ENCODE assay signal across 30 cellular contexts in genomic region chr15:33808720-33809119, GRCh38.
A peak's percentile ranks its signal among the peaks of the same experiment; 100 is the strongest.
DNase-seq lines count a peak whose midpoint lies in the region; ATAC-seq and TF ChIP-seq lines count a peak whose summit lies in the region.
"Had no signal": no experiment of that assay in that cellular context is flagged by ENCODE, and none has a peak within 500 bp of the region (broad histone marks: within the 10 kb centered on the region; RNA-seq: fewer than 3 reads in every experiment).

No MANE protein-coding gene starts in this region.

- H3K4me3 Mint-ChIP-seq in MCF 10A (ENCODE audit: unreplicated experiment), result no peak overlapping the region
- H3K4me3 Mint-ChIP-seq: activated CD4-positive, alpha-beta memory T cell treated with anti-CD3 and anti-CD28 coated beads, Interleukin-2, amount 10 ng/mL, durations not matched to agents 7 days and 5 days; activated naive CD4-positive, alpha-beta T cell treated with anti-CD3 and anti-CD28 coated beads for 36 hours; B cell; CD4-positive, alpha-beta memory T cell; H9; T-helper 2 cell treated with Interferon-gamma antibody and Interleukin-4, amounts not matched to agents 5 μg/mL and 100 μg/mL, for 36 hours had no signal

- H3K4me2 ChIP-seq in mammary epithelial cell (ENCODE audit: insufficient read depth, low read depth, low read length), result no peak overlapping the region
- H3K4me2 ChIP-seq: A549 had no signal

- H3K36me3 ChIP-seq in mammary epithelial cell (ENCODE audit: insufficient read depth, low read length), result no peaks in the 10 kb centered on the region
- H3K36me3 ChIP-seq: adrenal gland, colonic mucosa, spleen had no signal

- DNase-seq in MCF 10A (ENCODE audit: unreplicated experiment) (peak; percentile 2), mammary epithelial cell (no peak), amniotic epithelial cell (ENCODE audit: low read depth) (peak; percentile 29), fibroblast of pulmonary artery (ENCODE audit: low read depth) (peak; percentile 15), substantia nigra (lab: John Stamatoyannopoulos, UW) (no peak), NK-92 (lab: John Stamatoyannopoulos, UW; ENCODE audit: unreplicated experiment) (no peak), midbrain (lab: John Stamatoyannopoulos, UW) (no peak)
- DNase-seq: activated CD4-positive, alpha-beta memory T cell treated with anti-CD3 and anti-CD28 coated beads, Interleukin-2, amount 10 ng/mL, durations not matched to agents 7 days and 5 days; activated CD4-positive, CD25-positive, alpha-beta regulatory T cell treated with anti-CD3 and anti-CD28 coated beads, Interleukin-2, amount 50 U/mL, for 72 hours; activated CD8-positive, alpha-beta memory T cell treated with anti-CD3 and anti-CD28 coated beads, Interleukin-2, amount 50 U/mL, for 4 hours; activated naive CD4-positive, alpha-beta T cell treated with anti-CD3 and anti-CD28 coated beads for 36 hours; adrenal gland; CD4-positive, alpha-beta memory T cell; colonic mucosa; effector CD8-positive, alpha-beta T cell; foreskin fibroblast; H9; mesenchymal stem cell; NCI-H2171; NCI-H510A; Right ventricle myocardium superior; spleen; stimulated activated CD4-positive, alpha-beta T cell treated with anti-CD3 and anti-CD28 coated beads, Interleukin-2, amount 100 ng/mL, for 24 hours; stimulated activated naive CD8-positive, alpha-beta T cell treated with anti-CD3 and anti-CD28 coated beads, Interleukin-15, Interleukin-2, amounts not matched to agents 100 U/mL and 50 U/mL, for 24 hours; testis had no signal

- H2AFZ ChIP-seq in mammary epithelial cell (ENCODE audit: low read depth, low read length), result no peak overlapping the region

- peaks cover 5% of the 10 kb centered on the region for H3K4me1 ChIP-seq in mammary epithelial cell (ENCODE audit: insufficient read depth, low read length)
- H3K4me1 ChIP-seq: A549, adrenal gland, colonic mucosa, spleen, testis had no signal

- no peaks in the 10 kb centered on the region for H3K36me3 Mint-ChIP-seq in MCF 10A (ENCODE audit: insufficient read depth, unreplicated experiment)
- H3K36me3 Mint-ChIP-seq: CD4-positive, alpha-beta memory T cell had no signal

- CTCF ChIA-PET in MCF 10A (lab: Yijun Ruan, JAX) (interaction anchor here (0.7 kb wide), 1 partner anchor 108 kb away, joined by 4 read pairs; no protein-coding TSS in a partner anchor), mammary epithelial cell (lab: Charles Lee; ENCODE audit: low non-redundant PET) (no interaction called here)

- H3K27me3 ChIP-seq in mammary epithelial cell (ENCODE audit: insufficient read depth, low read length), result no peaks in the 10 kb centered on the region
- H3K27me3 ChIP-seq: adrenal gland, colonic mucosa, testis had no signal

- peaks cover 9% of the 10 kb centered on the region for H3K4me1 Mint-ChIP-seq in MCF 10A (ENCODE audit: insufficient read depth, unreplicated experiment)
- H3K4me1 Mint-ChIP-seq: activated CD4-positive, alpha-beta memory T cell treated with anti-CD3 and anti-CD28 coated beads, Interleukin-2, amount 10 ng/mL, durations not matched to agents 7 days and 5 days; B cell; CD4-positive, alpha-beta memory T cell had no signal

- intact Hi-C loops in MCF 10A (cut with micrococcal nuclease), result no loop called here
- intact Hi-C loops in mammary epithelial cell (cut with micrococcal nuclease), result no loop called here

- H3K27ac ChIP-seq in mammary epithelial cell (ENCODE audit: insufficient read depth, low read depth, low read length) (no peak overlapping the region), substantia nigra (ENCODE audit: low read depth, low read length, poor library complexity, severe bottlenecking) (no peak overlapping the region)
- H3K27ac ChIP-seq: A549, adrenal gland, colonic mucosa, spleen, testis had no signal

- peaks cover 15% of the 10 kb centered on the region for H3K27me3 Mint-ChIP-seq in MCF 10A (ENCODE audit: insufficient read depth, unreplicated experiment)
- H3K27me3 Mint-ChIP-seq: activated CD4-positive, alpha-beta memory T cell treated with anti-CD3 and anti-CD28 coated beads, Interleukin-2, amount 10 ng/mL, durations not matched to agents 7 days and 5 days had no signal

- WGBS in mammary epithelial cell (ENCODE audit: low coverage, missing lambda C conversion rate), result 86% methylated on average over 4 of the region's 4 CpGs

- dilution Hi-C loops in mammary epithelial cell (cut with HindIII; ENCODE audit: low sequenced_read_pairs), result no loop called here

- no peak for ATAC-seq in HG03175 (IDR thresholded peaks at IDR 0.05; ENCODE audit: unreplicated experiment)
- ATAC-seq: A549; SK-N-SH treated with all-trans-retinoic acid at 6 μM for 48 hours; stimulated activated naive CD8-positive, alpha-beta T cell treated with anti-CD3 and anti-CD28 coated beads, Interleukin-15, Interleukin-2, amounts not matched to agents 100 U/mL and 50 U/mL, for 24 hours had no signal

- POLR2A ChIA-PET in MCF 10A (lab: Yijun Ruan, JAX), result no interaction called here

- H3K27ac Mint-ChIP-seq in MCF 10A (ENCODE audit: low read depth, unreplicated experiment), result no peak overlapping the region
- H3K27ac Mint-ChIP-seq: activated CD4-positive, alpha-beta memory T cell treated with anti-CD3 and anti-CD28 coated beads, Interleukin-2, amount 10 ng/mL, durations not matched to agents 7 days and 5 days; activated naive CD4-positive, alpha-beta T cell treated with anti-CD3 and anti-CD28 coated beads for 36 hours; B cell; CD4-positive, alpha-beta memory T cell; T-helper 2 cell treated with Interferon-gamma antibody and Interleukin-4, amounts not matched to agents 5 μg/mL and 100 μg/mL, for 36 hours had no signal

- no peaks in the 10 kb centered on the region for H4K20me1 ChIP-seq in mammary epithelial cell (ENCODE audit: insufficient read depth, low read length)

- in situ Hi-C loops in mammary epithelial cell (cut with MboI; ENCODE audit: low sequenced_read_pairs in 2 of 2), result no loop called here

- TF ChIP-seq CTCF in MCF 10A (IDR thresholded peaks at IDR 0.05; ENCODE audit: unreplicated experiment) (no peak), mammary epithelial cell (conservative IDR thresholded peaks at IDR 0.05 in 1 of 2, IDR thresholded peaks at IDR 0.05 in 1 of 2; ENCODE audit: extremely low read depth in 1 of 2, insufficient read depth in 1 of 2, low read depth in 1 of 2, low read length in 2 of 2) (no peak), fibroblast of pulmonary artery (IDR thresholded peaks at IDR 0.05; ENCODE audit: low read length, missing control alignments) (no peak)

- no TSS peak for BruUV-seq in MCF 10A (replicated peaks; lab: Mats Ljungman, UMichigan)
- BruUV-seq in mammary epithelial cell (replicated peaks; lab: Mats Ljungman, UMichigan), result no TSS peak

- H3K9ac ChIP-seq in mammary epithelial cell (ENCODE audit: insufficient read depth, low read length), result no peak overlapping the region

- no peaks in the 10 kb centered on the region for H3K9me3 Mint-ChIP-seq in MCF 10A (ENCODE audit: unreplicated experiment)
- H3K9me3 Mint-ChIP-seq: activated CD4-positive, alpha-beta memory T cell treated with anti-CD3 and anti-CD28 coated beads, Interleukin-2, amount 10 ng/mL, durations not matched to agents 7 days and 5 days; activated naive CD4-positive, alpha-beta T cell treated with anti-CD3 and anti-CD28 coated beads for 36 hours; T-helper 2 cell treated with Interferon-gamma antibody and Interleukin-4, amounts not matched to agents 5 μg/mL and 100 μg/mL, for 36 hours had no signal

- H3K4me3 ChIP-seq in mammary epithelial cell (replicated peaks in 1 of 3; ENCODE audit: insufficient read depth in 1 of 3, low read depth in 2 of 3, low read length in 3 of 3) (no peak overlapping the region), fibroblast of pulmonary artery (replicated peaks; ENCODE audit: low read depth, low read length) (no peak overlapping the region)
- H3K4me3 ChIP-seq: A549, adrenal gland, colonic mucosa, spleen, testis had no signal

- H3K79me2 ChIP-seq in mammary epithelial cell (ENCODE audit: insufficient read depth, low read length), result no peaks in the 10 kb centered on the region

- H3K9me3 ChIP-seq in mammary epithelial cell (replicated peaks; ENCODE audit: insufficient read depth, low read length), result no peaks in the 10 kb centered on the region
- H3K9me3 ChIP-seq: adrenal gland, colonic mucosa, spleen, testis had no signal

Comparison
In these comparisons a context has a peak if more than half of its experiments do, and no peak if none do; other contexts are left out.
1. DNase-seq: peak in MCF 10A (single experiment), amniotic epithelial cell (single experiment) and fibroblast of pulmonary artery (single experiment); none in mammary epithelial cell (single experiment), substantia nigra (0 of 49), NK-92 (single experiment) and midbrain (single experiment).